ENCODE assay signal across 10 cellular contexts in genomic region chr11:113674397-113674685, GRCh38. TPM values are rescaled to one million over a fixed set of nuclear protein-coding genes. Genes with fewer than 3 reads are reported as not detected.
"Had no signal": no experiment of that assay in that cellular context is flagged by ENCODE, and none has a peak within 500 bp of the region (broad histone marks: within the 10 kb centered on the region; RNA-seq: fewer than 3 reads in every experiment).

No MANE protein-coding gene starts in this region.

- H3K4me3 ChIP-seq: cardiac muscle cell, left ventricle myocardium inferior, psoas muscle, right lobe of liver, thoracic aorta had no signal

- H3K27me3 ChIP-seq: cardiac muscle cell, right lobe of liver had no signal

- H3K9me3 ChIP-seq: left ventricle myocardium inferior, psoas muscle, right lobe of liver, thoracic aorta had no signal

- DNase-seq: activated naive CD4-positive, alpha-beta T cell treated with Interleukin-2 at 50 U/mL for 16 hours; activated T-cell treated with anti-CD3 and anti-CD28 coated beads for 4 hours; aorta; left ventricle myocardium inferior; psoas muscle; right lobe of liver; stimulated activated CD4-positive, alpha-beta T cell treated with anti-CD3 and anti-CD28 coated beads, Interleukin-12 subunit alpha, Interleukin-12 subunit beta, amount 100 ng/mL, for 4 hours; stimulated activated CD4-positive, alpha-beta T cell treated with anti-CD3 and anti-CD28 coated beads, Interleukin-2, amount 100 ng/mL, for 24 hours had no signal

- H3K4me1 ChIP-seq: right lobe of liver had no signal

- H3K27ac ChIP-seq: cardiac muscle cell, left ventricle myocardium inferior, psoas muscle, right lobe of liver had no signal

- H3K36me3 ChIP-seq: cardiac muscle cell, left ventricle myocardium inferior, right lobe of liver, thoracic aorta had no signal

RNA-seq across cellular contexts. Expression of gene TMPRSS5, which starts 31.8 kb away (rescaled TPM):
- polyA plus RNA-seq: cardiac muscle cell had no signal
